ENCODE assay signal across 9 cellular contexts in the genomic region with DNA sequence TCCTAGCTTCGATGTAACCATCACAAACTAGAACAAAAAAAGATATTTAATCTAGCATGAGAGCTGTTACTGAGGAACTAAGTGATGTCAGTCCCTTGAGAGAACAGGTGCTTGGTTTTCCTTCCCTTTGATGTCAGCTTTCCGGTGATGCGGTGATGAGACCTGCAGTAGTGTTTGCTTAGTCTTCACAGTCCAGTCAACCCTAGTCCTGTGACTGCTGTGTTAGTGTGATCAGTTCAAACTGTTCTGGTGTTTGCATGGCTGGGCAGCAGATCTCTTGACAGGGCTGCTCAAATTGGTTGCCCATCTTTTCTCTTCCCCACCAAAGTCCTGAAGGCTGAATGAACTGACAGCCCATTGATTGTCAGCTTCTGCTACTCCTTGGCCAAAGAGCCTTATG.
DNase-seq lines count a peak whose midpoint lies in the region; ATAC-seq and TF ChIP-seq lines count a peak whose summit lies in the region.
"Had no signal": no experiment of that assay in that cellular context is flagged by ENCODE, and none has a peak within 500 bp of the region (broad histone marks: within the 10 kb centered on the region; RNA-seq: fewer than 3 reads in every experiment).

No MANE protein-coding gene starts in this region.

- intact Hi-C loops in right cardiac atrium (cut with DNase I) (no loop called here), left ventricle myocardium inferior (cut with micrococcal nuclease) (no loop called here)

- DNase-seq in NCI-H748 (lab: John Stamatoyannopoulos, UW; ENCODE audit: unreplicated experiment) (peak; percentile 85), germinal center (ENCODE audit: low spot score) (peak; percentile 81), GM20000 (ENCODE audit: low spot score) (no peak), erythroblast (lab: John Stamatoyannopoulos, UW) (no peak), right cardiac atrium (no peak), left ventricle myocardium inferior (no peak)
- DNase-seq: retina had no signal

- no peak for TF ChIP-seq CTCF in GM20000 (IDR thresholded peaks at IDR 0.05; ENCODE audit: extremely low read depth, missing control alignments)
- TF ChIP-seq CTCF in left ventricle myocardium inferior (IDR thresholded peaks at IDR 0.05; ENCODE audit: borderline replicate concordance) = no peak

- H3K4me1 ChIP-seq in right cardiac atrium (ENCODE audit: control insufficient read depth, insufficient read depth, low read length) (no peaks in the 10 kb centered on the region), left ventricle myocardium inferior (no peaks in the 10 kb centered on the region)

- H3K27ac ChIP-seq in right cardiac atrium (ENCODE audit: low read length) (no peak overlapping the region), left ventricle myocardium inferior (replicated peaks) (no peak overlapping the region)

- H3K36me3 ChIP-seq in left ventricle myocardium inferior = no peaks in the 10 kb centered on the region

- H3K27me3 ChIP-seq in right cardiac atrium (ENCODE audit: control insufficient read depth, insufficient read depth) (no peaks in the 10 kb centered on the region), left ventricle myocardium inferior (ENCODE audit: low read depth) (no peaks in the 10 kb centered on the region)

- H3K4me3 ChIP-seq in right cardiac atrium (ENCODE audit: low read length) = no peak overlapping the region
- H3K4me3 ChIP-seq in left ventricle myocardium inferior = no peak overlapping the region

- H3K9me3 ChIP-seq in right cardiac atrium (ENCODE audit: control insufficient read depth, low read length) (no peaks in the 10 kb centered on the region), left ventricle myocardium inferior (replicated peaks) (no peaks in the 10 kb centered on the region)

- ATAC-seq in GM18873 (IDR thresholded peaks at IDR 0.05; ENCODE audit: low FRiP score, unreplicated experiment) (peak; percentile 94), HG02642 (IDR thresholded peaks at IDR 0.05; ENCODE audit: poor library complexity, unreplicated experiment) (peak; percentile 89), right cardiac atrium (no peak)

- 73% methylated on average over 3 of the region's 3 CpGs for WGBS in right cardiac atrium

- TF ChIP-seq POLR2A in erythroblast (IDR thresholded peaks at IDR 0.05; ENCODE audit: low read length) = no peak

Comparison
In these comparisons a context has a peak if more than half of its experiments do, and no peak if none do; other contexts are left out.
1. ATAC-seq: peak in GM18873 (single experiment) and HG02642 (single experiment); none in right cardiac atrium (0 of 2).
2. DNase-seq: peak in NCI-H748 (single experiment) and germinal center (single experiment); none in GM20000 (single experiment), erythroblast (0 of 2), right cardiac atrium (0 of 3) and left ventricle myocardium inferior (single experiment).